Comparison of ENCODE assay signal across 11 cellular contexts in the genomic region with DNA sequence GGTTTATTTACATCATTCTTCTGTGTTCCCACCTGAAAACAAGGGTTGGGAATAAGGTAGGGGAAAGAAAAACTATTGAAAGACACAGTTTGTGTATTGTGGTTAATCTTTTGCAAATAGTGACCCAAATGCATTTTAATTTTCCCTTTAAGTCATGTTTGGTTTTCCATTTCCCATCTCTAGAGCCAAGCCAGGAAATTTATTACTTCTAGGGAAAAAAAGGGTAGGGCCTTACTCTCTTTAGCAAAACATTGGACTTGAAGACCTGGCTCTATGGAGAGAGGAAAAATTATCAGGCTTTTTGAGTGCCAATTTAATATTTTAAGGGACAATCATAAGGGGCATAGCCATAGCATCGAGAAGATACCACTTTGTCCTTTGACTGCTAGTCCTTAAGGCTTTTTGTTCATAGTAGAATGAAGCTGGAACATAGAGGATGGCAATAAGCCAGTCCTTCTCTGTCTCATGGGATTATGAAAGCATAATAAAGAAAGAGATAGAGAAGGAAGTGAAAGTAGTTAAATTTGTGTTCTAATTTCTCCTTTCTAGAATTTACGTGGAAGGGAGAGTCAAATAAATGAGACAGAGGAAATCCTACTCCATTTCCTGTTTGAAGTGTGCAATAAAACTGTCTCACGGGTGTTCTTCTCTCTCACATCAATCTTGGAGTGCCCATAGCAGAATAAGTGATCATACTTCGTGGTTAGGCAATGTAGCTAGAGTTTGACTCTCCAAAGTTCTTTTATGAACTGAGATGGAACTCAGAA. TPM values are rescaled to one million over a fixed set of nuclear protein-coding genes. Genes with fewer than 3 reads are reported as not detected.
DNase-seq lines count a peak whose midpoint lies in the region; ATAC-seq, FAIRE-seq and TF ChIP-seq lines count a peak whose summit lies in the region.
"Had no signal": no experiment of that assay in that cellular context is flagged by ENCODE, and none has a peak within 500 bp of the region (broad histone marks: within the 10 kb centered on the region; RNA-seq: fewer than 3 reads in every experiment).

No MANE protein-coding gene starts in this region.

- 56 to 69% methylated on average over 4 of the region's 4 CpGs for WGBS in thyroid gland, 2 donors

- peaks cover 35% of the 10 kb centered on the region for H3K4me1 Mint-ChIP-seq in activated naive CD8-positive, alpha-beta T cell treated with anti-CD3 and anti-CD28 coated beads, Interleukin-2, amount 50 U/mL, for 24 hours
- H3K4me1 Mint-ChIP-seq: activated CD8-positive, alpha-beta memory T cell treated with anti-CD3 and anti-CD28 coated beads, Interleukin-2, amount 10 ng/mL, durations not matched to agents 7 days and 5 days had no signal

- peaks cover 6% of the 10 kb centered on the region for H3K9me3 Mint-ChIP-seq in activated naive CD8-positive, alpha-beta T cell treated with anti-CD3 and anti-CD28 coated beads, Interleukin-2, amount 50 U/mL, for 24 hours

- H3K36me3 ChIP-seq in BLaER1 (no peaks in the 10 kb centered on the region), thyroid gland (no peaks in the 10 kb centered on the region)

- H4K20me1 ChIP-seq in BLaER1: no peaks in the 10 kb centered on the region

- ATAC-seq in GM19438 (IDR thresholded peaks at IDR 0.05; ENCODE audit: low read depth, unreplicated experiment) (peak; percentile 64), HG03108 (IDR thresholded peaks at IDR 0.05; ENCODE audit: unreplicated experiment) (peak; percentile 58), GM18520 (IDR thresholded peaks at IDR 0.05; ENCODE audit: unreplicated experiment) (no peak)
- peak; percentile 74 for ATAC-seq in activated naive CD8-positive, alpha-beta T cell treated with anti-CD3 and anti-CD28 coated beads, Interleukin-2, amount 50 U/mL, for 24 hours
- ATAC-seq: activated CD8-positive, alpha-beta memory T cell treated with anti-CD3 and anti-CD28 coated beads, Interleukin-2, amount 10 ng/mL, durations not matched to agents 7 days and 5 days; Panc1 had no signal

- no peak overlapping the region for H3K4me3 Mint-ChIP-seq in activated naive CD8-positive, alpha-beta T cell treated with anti-CD3 and anti-CD28 coated beads, Interleukin-2, amount 50 U/mL, for 24 hours
- H3K4me3 Mint-ChIP-seq: activated CD8-positive, alpha-beta memory T cell treated with anti-CD3 and anti-CD28 coated beads, Interleukin-2, amount 10 ng/mL, durations not matched to agents 7 days and 5 days had no signal

- intact Hi-C loops in thyroid gland (cut with DNase I): no loop called here

- H3K27me3 ChIP-seq in BLaER1: no peaks in the 10 kb centered on the region
- no peaks in the 10 kb centered on the region for H3K27me3 ChIP-seq in thyroid gland

- H3K36me3 Mint-ChIP-seq in activated naive CD8-positive, alpha-beta T cell treated with anti-CD3 and anti-CD28 coated beads, Interleukin-2, amount 50 U/mL, for 24 hours (ENCODE audit: low read depth): peaks cover 5% of the 10 kb centered on the region
- H3K36me3 Mint-ChIP-seq: activated CD8-positive, alpha-beta memory T cell treated with anti-CD3 and anti-CD28 coated beads, Interleukin-2, amount 10 ng/mL, durations not matched to agents 7 days and 5 days had no signal

- peak overlapping the region; percentile 75 for H3K27ac Mint-ChIP-seq in activated naive CD8-positive, alpha-beta T cell treated with anti-CD3 and anti-CD28 coated beads, Interleukin-2, amount 50 U/mL, for 24 hours
- H3K27ac Mint-ChIP-seq: activated CD8-positive, alpha-beta memory T cell treated with anti-CD3 and anti-CD28 coated beads, Interleukin-2, amount 10 ng/mL, durations not matched to agents 7 days and 5 days had no signal

- peak overlapping the region; percentile 70 for H3K4me2 ChIP-seq in BLaER1

- H3K27ac ChIP-seq in BLaER1: peak overlapping the region; percentile 13; the same call in 1 of the 2 replicates
- no peak overlapping the region for H3K27ac ChIP-seq in thyroid gland
- H3K27ac ChIP-seq: HL-60 had no signal

- DNase-seq in activated naive CD8-positive, alpha-beta T cell treated with anti-CD3 and anti-CD28 coated beads, Interleukin-2, amount 50 U/mL, for 24 hours: no peak
- no peak for DNase-seq in thyroid gland
- no peak for DNase-seq in NCI-H2171 treated with DMSO at 0.1 percent for 48 hours (lab: John Stamatoyannopoulos, UW)
- no peak for DNase-seq in HTR-8/SVneo (ENCODE audit: insufficient read length, low spot score)
- DNase-seq: activated CD8-positive, alpha-beta memory T cell treated with anti-CD3 and anti-CD28 coated beads, Interleukin-2, amount 10 ng/mL, durations not matched to agents 7 days and 5 days had no signal

- H3K9ac ChIP-seq in BLaER1: no peak overlapping the region

- FAIRE-seq in HTR-8/SVneo (lab: Jason Lieb, UNC): no peak

- peaks cover 16% of the 10 kb centered on the region for H3K27me3 Mint-ChIP-seq in activated naive CD8-positive, alpha-beta T cell treated with anti-CD3 and anti-CD28 coated beads, Interleukin-2, amount 50 U/mL, for 24 hours
- H3K27me3 Mint-ChIP-seq: activated CD8-positive, alpha-beta memory T cell treated with anti-CD3 and anti-CD28 coated beads, Interleukin-2, amount 10 ng/mL, durations not matched to agents 7 days and 5 days had no signal

- no peak for TF ChIP-seq POLR2A in thyroid gland (IDR thresholded peaks at IDR 0.05)

- H3K4me1 ChIP-seq in BLaER1 (peaks cover 39% of the 10 kb centered on the region), thyroid gland (no peaks in the 10 kb centered on the region)

- TF ChIP-seq CTCF in thyroid gland (IDR thresholded peaks at IDR 0.05): no peak

- H3K4me3 ChIP-seq in BLaER1 (0 out of 2 replicates have a peak overlapping the region, but pooled peaks have one; percentile 22), thyroid gland (replicated peaks in 1 of 3) (no peak overlapping the region)

- H3K9me3 ChIP-seq in BLaER1: peaks cover 5% of the 10 kb centered on the region
- H3K9me3 ChIP-seq in thyroid gland: no peaks in the 10 kb centered on the region

RNA-seq across cellular contexts. Expression of a gene that starts 50.9 kb away (rescaled TPM):
- total RNA-seq in thyroid gland: 1 to 10 TPM; 1.7 to 3.9 (median 2.0) TPM
- total RNA-seq: activated CD8-positive, alpha-beta memory T cell treated with anti-CD3 and anti-CD28 coated beads, Interleukin-2, amount 10 ng/mL, durations not matched to agents 7 days and 5 days had no signal
